In the genomic region with DNA sequence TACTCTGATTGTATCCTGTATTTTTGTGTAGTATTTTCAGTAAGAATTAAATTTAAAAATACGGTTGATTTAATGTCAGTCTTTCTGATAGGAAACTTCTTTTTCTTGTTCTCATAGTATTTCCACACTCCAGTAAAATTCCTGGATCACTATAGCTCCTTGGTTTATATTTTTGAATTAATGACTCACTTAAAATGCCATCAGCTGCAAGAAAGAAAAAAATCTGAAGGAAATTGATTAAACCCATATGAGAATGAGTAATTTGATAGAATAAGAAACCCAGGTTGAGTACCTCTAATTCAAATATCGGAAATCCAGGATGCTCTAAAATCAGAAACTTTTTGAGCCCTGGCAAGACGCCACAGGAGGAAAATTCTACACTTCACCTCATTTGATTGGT, we compare ENCODE assay signal across 21 cellular contexts.
"Had no signal": no experiment of that assay in that cellular context is flagged by ENCODE, and none has a peak within 500 bp of the region (broad histone marks: within the 10 kb centered on the region; RNA-seq: fewer than 3 reads in every experiment).

No MANE protein-coding gene starts in this region.

- H3K27me3 ChIP-seq: adrenal gland, esophagus muscularis mucosa, gastrocnemius medialis, ovary, testis had no signal

- ATAC-seq: activated CD4-positive, alpha-beta T cell treated with anti-CD3 and anti-CD28 coated beads for 36 hours; gastrocnemius medialis; naive thymus-derived CD4-positive, alpha-beta T cell; psoas muscle; right cardiac atrium; stimulated activated naive CD8-positive, alpha-beta T cell treated with anti-CD3 and anti-CD28 coated beads, Interleukin-15, amount 100 ng/mL, for 72 hours; WTC11 had no signal

- DNase-seq: activated CD4-positive, alpha-beta T cell treated with anti-CD3 and anti-CD28 coated beads for 36 hours; activated CD4-positive, alpha-beta T cell treated with anti-CD3 and anti-CD28 coated beads, Interleukin-2, amount 50 U/mL, for 48 hours; activated gamma-delta T cell; adrenal gland; cerebellar nuclear complex; effector CD8-positive, alpha-beta T cell; gastrocnemius medialis; head of caudate nucleus; kidney glomerular epithelial cell; mesendoderm; naive thymus-derived CD4-positive, alpha-beta T cell; ovary; psoas muscle; right cardiac atrium; stimulated activated CD4-positive, alpha-beta T cell treated with anti-CD3 and anti-CD28 coated beads, Interleukin-2, amount 100 ng/mL, for 48 hours; stimulated activated naive CD8-positive, alpha-beta T cell treated with anti-CD3 and anti-CD28 coated beads, Interleukin-15, amount 100 ng/mL, for 72 hours; SW 1271; T-helper 2 cell; testis had no signal

- H3K4me3 ChIP-seq: adrenal gland, esophagus muscularis mucosa, gastrocnemius medialis, ovary, psoas muscle, testis had no signal

- H3K4me1 ChIP-seq: adrenal gland, esophagus muscularis mucosa, gastrocnemius medialis, psoas muscle, testis had no signal

- H3K9me3 ChIP-seq: adrenal gland, esophagus muscularis mucosa, gastrocnemius medialis, ovary, psoas muscle, testis had no signal

- H3K36me3 ChIP-seq: adrenal gland, esophagus muscularis mucosa, gastrocnemius medialis, ovary had no signal

- H3K27ac ChIP-seq: adrenal gland, esophagus muscularis mucosa, gastrocnemius medialis, ovary, psoas muscle, testis had no signal
